Comparison of ENCODE assay signal across 8 cellular contexts in genomic region chr19:11379857-11380350, GRCh38. TPM values are rescaled to one million over a fixed set of nuclear protein-coding genes. Genes with fewer than 3 reads are reported as not detected.
DNase-seq lines count a peak whose midpoint lies in the region; ATAC-seq and TF ChIP-seq lines count a peak whose summit lies in the region.

No MANE protein-coding gene starts in this region.

- H3K9me3 ChIP-seq in DOHH2 (ENCODE audit: control insufficient read depth, insufficient read depth, low read length), result no peaks in the 10 kb centered on the region
- no peaks in the 10 kb centered on the region for H3K9me3 ChIP-seq in colonic mucosa
- H3K9me3 ChIP-seq in parathyroid adenoma (ENCODE audit: control insufficient read depth, low read length), result no peaks in the 10 kb centered on the region

- H3K27ac ChIP-seq in DOHH2 (ENCODE audit: low read depth, low read length) (peak overlapping the region; percentile 89), colonic mucosa (peak overlapping the region; percentile 82), parathyroid adenoma (peak overlapping the region; percentile 58)

- H3K79me2 ChIP-seq in DOHH2 (ENCODE audit: control insufficient read depth, low read length), result peaks cover 52% of the 10 kb centered on the region
- peaks cover 3% of the 10 kb centered on the region for H3K79me2 ChIP-seq in parathyroid adenoma

- H3F3A ChIP-seq in DOHH2 (ENCODE audit: control insufficient read depth, insufficient read depth), result peaks cover 19% of the 10 kb centered on the region

- TF ChIP-seq CTCF in DOHH2 (IDR thresholded peaks at IDR 0.05; ENCODE audit: low read depth, low read length, poor library complexity, severe bottlenecking) (no peak), LNCaP clone FGC (IDR thresholded peaks at IDR 0.05; ENCODE audit: control insufficient read depth, extremely low read depth, insufficient read depth) (no peak), colonic mucosa (IDR thresholded peaks at IDR 0.05) (no peak), parathyroid adenoma (IDR thresholded peaks at IDR 0.05) (no peak)

- ATAC-seq in HG02678 (IDR thresholded peaks at IDR 0.05; ENCODE audit: unreplicated experiment) (no peak), GM21360 (IDR thresholded peaks at IDR 0.05; ENCODE audit: unreplicated experiment) (no peak), GM19452 (IDR thresholded peaks at IDR 0.05; ENCODE audit: unreplicated experiment) (no peak), GM21529 (IDR thresholded peaks at IDR 0.05; ENCODE audit: unreplicated experiment) (no peak)

- H3K4me3 ChIP-seq in DOHH2 (ENCODE audit: low read length) (peak overlapping the region; percentile 96), LNCaP clone FGC (ENCODE audit: low read depth, low read length) (peak overlapping the region; percentile 75), colonic mucosa (no peak overlapping the region), parathyroid adenoma (ENCODE audit: low read depth, low read length) (no peak overlapping the region)

- no peaks in the 10 kb centered on the region for H3K9me2 ChIP-seq in DOHH2 (replicated peaks; ENCODE audit: control insufficient read depth, low read length)

- H3K36me3 ChIP-seq in DOHH2 (ENCODE audit: control insufficient read depth, low read length) (peaks cover 33% of the 10 kb centered on the region), colonic mucosa (no peaks in the 10 kb centered on the region), parathyroid adenoma (ENCODE audit: control insufficient read depth, insufficient read depth, low read length) (no peaks in the 10 kb centered on the region)

- H3K27me3 ChIP-seq in DOHH2 (ENCODE audit: control insufficient read depth, low read length) (peaks cover 6% of the 10 kb centered on the region; the same call in 1 of the 2 replicates), colonic mucosa (no peaks in the 10 kb centered on the region), parathyroid adenoma (ENCODE audit: control insufficient read depth, insufficient read depth, low read length) (no peaks in the 10 kb centered on the region)

- intact Hi-C loops in colonic mucosa (cut with DNase I), result loop anchor here (5.0 kb wide), 2 partner anchors 67 to 88 kb away; no protein-coding TSS in a partner anchor

- DNase-seq in LNCaP clone FGC (ENCODE audit: low read depth) (no peak), colonic mucosa (no peak)

- H2AFZ ChIP-seq in parathyroid adenoma, result no peak overlapping the region

- H3K4me2 ChIP-seq in DOHH2 (ENCODE audit: low read length) (peak overlapping the region; percentile 95), parathyroid adenoma (ENCODE audit: low read length) (no peak overlapping the region)

- H3K9ac ChIP-seq in colonic mucosa (ENCODE audit: low read depth in 2 of 2, low read length in 2 of 2), result peak overlapping the region in 1 of 2 donors; percentile 88
- no peak overlapping the region for H3K9ac ChIP-seq in parathyroid adenoma

- no peaks in the 10 kb centered on the region for H4K20me1 ChIP-seq in DOHH2 (ENCODE audit: control insufficient read depth, insufficient read depth, low read depth, low read length)

- H3K4me1 ChIP-seq in DOHH2 (ENCODE audit: control insufficient read depth, low read length) (peaks cover 72% of the 10 kb centered on the region), colonic mucosa (peaks cover 15% of the 10 kb centered on the region), parathyroid adenoma (peaks cover 10% of the 10 kb centered on the region)

RNA-seq across cellular contexts. Expression of gene EPOR, which starts 4.2 kb away (rescaled TPM):
- total RNA-seq in colonic mucosa, result 1 to 10 TPM; 2.8 to 5.8 TPM

RNA-seq across cellular contexts. Expression of gene SWSAP1, which starts 5.4 kb away (rescaled TPM):
- total RNA-seq in colonic mucosa, result 1 to 10 TPM; 3.0 to 4.6 TPM

RNA-seq across cellular contexts. Expression of gene PLPPR2, which starts 24.7 kb away (rescaled TPM):
- 1 to 10 TPM; 4.8 to 8.0 TPM for total RNA-seq in colonic mucosa

RNA-seq across cellular contexts. Expression of gene CCDC159, which starts 33.6 kb away (rescaled TPM):
- 10 to 100 TPM; 17.4 to 21.4 TPM for total RNA-seq in colonic mucosa

RNA-seq across cellular contexts. Expression of gene TMEM205, which starts 33.8 kb away (rescaled TPM):
- 10 to 100 TPM; 45.4 to 63.4 TPM for total RNA-seq in colonic mucosa

Comparison
In these comparisons a context has a peak if more than half of its experiments do, and no peak if none do; other contexts are left out.
1. H3K4me3 ChIP-seq: peak in DOHH2 (single experiment) and LNCaP clone FGC (single experiment); none in colonic mucosa (single experiment) and parathyroid adenoma (single experiment).
2. Peak in every context shown above with its lines, with median percentiles within 50 percentile points of each other: H3K27ac ChIP-seq.